Comparison of ENCODE assay signal across 26 cellular contexts in genomic region chrX:109218761-109219160, GRCh38.
"Had no signal": no experiment of that assay in that cellular context is flagged by ENCODE, and none has a peak within 500 bp of the region (broad histone marks: within the 10 kb centered on the region; RNA-seq: fewer than 3 reads in every experiment).

No MANE protein-coding gene starts in this region.

- H3K27ac Mint-ChIP-seq: dendritic cell treated with granulocyte-macrophage colony-stimulating factor and Interleukin-4, amounts not matched to agents 40 ng/mL and 50 ng/mL, for 4 days; effector memory CD8-positive, alpha-beta T cell; endodermal cell; mesothelial cell of epicardium; naive thymus-derived CD4-positive, alpha-beta T cell had no signal

- DNase-seq: colonic mucosa; cortex of kidney; effector CD8-positive, alpha-beta T cell; effector memory CD8-positive, alpha-beta T cell; endodermal cell; erythroblast; esophagus squamous epithelium; foreskin fibroblast; foreskin melanocyte; gastrocnemius medialis; glutamatergic neuron; head of caudate nucleus; heart right ventricle; hippocampal formation; left cardiac atrium; left lung; left ventricle myocardium superior; lower lobe of right lung; mesenchymal stem cell; naive thymus-derived CD4-positive, alpha-beta T cell had no signal

- FAIRE-seq: endometrium, islet of Langerhans, keratinocyte had no signal

- H3K36me3 Mint-ChIP-seq: mesothelial cell of epicardium; naive thymus-derived CD4-positive, alpha-beta T cell had no signal

- H3K4me3 Mint-ChIP-seq: dendritic cell treated with granulocyte-macrophage colony-stimulating factor and Interleukin-4, amounts not matched to agents 40 ng/mL and 50 ng/mL, for 4 days; effector memory CD8-positive, alpha-beta T cell; endodermal cell; mesothelial cell of epicardium; naive thymus-derived CD4-positive, alpha-beta T cell had no signal

- H3K27me3 Mint-ChIP-seq: dendritic cell treated with granulocyte-macrophage colony-stimulating factor and Interleukin-4, amounts not matched to agents 40 ng/mL and 50 ng/mL, for 4 days; effector memory CD8-positive, alpha-beta T cell had no signal

- H3K4me1 Mint-ChIP-seq: endodermal cell; mesothelial cell of epicardium; naive thymus-derived CD4-positive, alpha-beta T cell had no signal

- H3K9me3 Mint-ChIP-seq: effector memory CD8-positive, alpha-beta T cell had no signal

- ATAC-seq: effector memory CD8-positive, alpha-beta T cell; esophagus mucosa; gastrocnemius medialis; heart right ventricle; left cardiac atrium; left lung; left ventricle myocardium superior; lower lobe of right lung; naive thymus-derived CD4-positive, alpha-beta T cell had no signal
